ENCODE assay signal across 10 cellular contexts in the genomic region with DNA sequence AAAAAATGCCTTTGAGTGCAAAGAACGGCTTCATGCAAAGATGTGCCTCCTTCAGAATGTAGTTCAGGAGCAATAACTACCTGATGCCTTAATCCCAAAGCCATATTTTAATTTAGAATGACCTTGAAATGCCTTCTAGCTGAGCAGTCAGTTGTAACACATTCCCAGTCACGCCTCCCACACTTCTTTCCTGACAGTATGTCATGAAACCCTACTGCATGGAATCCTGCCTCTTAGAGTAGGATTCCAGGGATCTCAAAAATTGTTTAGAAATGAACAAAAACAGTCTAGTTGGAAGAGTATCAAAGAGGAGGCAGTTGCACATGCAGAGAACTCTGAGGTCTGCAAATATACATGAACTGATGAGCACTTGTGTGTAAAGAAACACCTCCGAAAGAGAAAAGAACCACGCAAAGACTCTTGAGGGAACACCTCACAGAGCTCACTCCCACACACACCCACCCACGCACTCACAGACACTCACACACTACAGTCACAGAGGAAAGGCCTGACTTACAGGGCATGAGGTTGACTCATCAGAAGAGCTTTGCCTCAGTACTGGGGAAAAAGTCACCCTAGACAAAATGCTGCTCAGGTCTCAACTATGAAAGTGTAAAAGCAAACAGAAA.
DNase-seq lines count a peak whose midpoint lies in the region; ATAC-seq, FAIRE-seq and TF ChIP-seq lines count a peak whose summit lies in the region.
"Had no signal": no experiment of that assay in that cellular context is flagged by ENCODE, and none has a peak within 500 bp of the region (broad histone marks: within the 10 kb centered on the region; RNA-seq: fewer than 3 reads in every experiment).

No MANE protein-coding gene starts in this region.

- peak; percentile 59 for DNase-seq in activated gamma-delta T cell treated with Interleukin-2 at 50 U/mL for 16 hours
- no peak for DNase-seq in activated gamma-delta T cell (lab: John Stamatoyannopoulos, UW)
- peak; percentile 78 for DNase-seq in activated gamma-delta T cell treated with anti-CD3 and anti-CD28 coated beads, Interleukin-2, amount 50 U/mL, for 16 hours (ENCODE audit: low read depth)
- DNase-seq in naive B cell: peak; percentile 44
- peak; percentile 61 for DNase-seq in urothelium cell line (ENCODE audit: low spot score)
- no peak for DNase-seq in glutamatergic neuron
- DNase-seq in vagina (ENCODE audit: extremely low spot score in 2 of 2): no peak
- DNase-seq in right cardiac atrium: no peak
- DNase-seq: AML-193, aorta had no signal

- H3K27ac ChIP-seq in vagina (no peak overlapping the region), right cardiac atrium (ENCODE audit: low read length) (no peak overlapping the region)

- H3K4me1 Mint-ChIP-seq in naive B cell: peaks cover 37 to 51% (median 42%) of the 10 kb centered on the region in 3 donors
- H3K4me1 Mint-ChIP-seq in glutamatergic neuron (ENCODE audit: low read depth, unreplicated experiment): no peaks in the 10 kb centered on the region

- H3K4me1 ChIP-seq in vagina (no peaks in the 10 kb centered on the region), right cardiac atrium (ENCODE audit: control insufficient read depth, insufficient read depth, low read length) (no peaks in the 10 kb centered on the region)

- 69% methylated on average over 5 of the region's 5 CpGs for WGBS in right cardiac atrium

- H3K27me3 ChIP-seq in vagina: no peaks in the 10 kb centered on the region
- H3K27me3 ChIP-seq in right cardiac atrium (ENCODE audit: control insufficient read depth, insufficient read depth): no peaks in the 10 kb centered on the region

- no peaks in the 10 kb centered on the region for H3K9me3 Mint-ChIP-seq in naive B cell
- no peaks in the 10 kb centered on the region for H3K9me3 Mint-ChIP-seq in glutamatergic neuron (ENCODE audit: unreplicated experiment)

- no peak for TF ChIP-seq POLR2A in vagina (IDR thresholded peaks at IDR 0.05)

- H3K27ac Mint-ChIP-seq in naive B cell (peak overlapping the region; percentile 6 to 98 (median 96)), glutamatergic neuron (ENCODE audit: unreplicated experiment) (no peak overlapping the region)

- no peak for ATAC-seq in naive B cell (ENCODE audit: low read depth in 2 of 2)
- no peak for ATAC-seq in right cardiac atrium

- no peak overlapping the region for H3K4me3 ChIP-seq in vagina
- no peak overlapping the region for H3K4me3 ChIP-seq in right cardiac atrium (ENCODE audit: low read length)

- peak overlapping the region in 6 of 8 donors; percentile 70 to 89 (median 80) for H3K4me3 Mint-ChIP-seq in naive B cell
- no peak overlapping the region for H3K4me3 Mint-ChIP-seq in glutamatergic neuron (ENCODE audit: unreplicated experiment)

- H3K27me3 Mint-ChIP-seq in naive B cell (no peaks in the 10 kb centered on the region), glutamatergic neuron (ENCODE audit: unreplicated experiment) (no peaks in the 10 kb centered on the region)

- H3K9me3 ChIP-seq in vagina (no peaks in the 10 kb centered on the region), right cardiac atrium (ENCODE audit: control insufficient read depth, low read length) (no peaks in the 10 kb centered on the region)

- FAIRE-seq in urothelium cell line (lab: Jason Lieb, UNC): peak; percentile 92

- intact Hi-C loops in vagina (cut with DNase I) (no loop called here), right cardiac atrium (cut with DNase I) (no loop called here)

- H3K36me3 Mint-ChIP-seq in naive B cell (no peaks in the 10 kb centered on the region), glutamatergic neuron (ENCODE audit: unreplicated experiment) (no peaks in the 10 kb centered on the region)

- no peaks in the 10 kb centered on the region for H3K36me3 ChIP-seq in vagina

- TF ChIP-seq CTCF in glutamatergic neuron (IDR thresholded peaks at IDR 0.05; ENCODE audit: partially characterized antibody, unreplicated experiment) (no peak), vagina (IDR thresholded peaks at IDR 0.05) (no peak)

Comparison
In these comparisons a context has a peak if more than half of its experiments do, and no peak if none do; other contexts are left out.
1. DNase-seq: peak in activated gamma-delta T cell treated with Interleukin-2 at 50 U/mL for 16 hours (single experiment), activated gamma-delta T cell treated with anti-CD3 and anti-CD28 coated beads, Interleukin-2, amount 50 U/mL, for 16 hours (single experiment), naive B cell (single experiment) and urothelium cell line (single experiment); none in activated gamma-delta T cell (single experiment), glutamatergic neuron (single experiment), vagina (0 of 2) and right cardiac atrium (0 of 3).